Comparison of ENCODE assay signal across 35 cellular contexts in the genomic region with DNA sequence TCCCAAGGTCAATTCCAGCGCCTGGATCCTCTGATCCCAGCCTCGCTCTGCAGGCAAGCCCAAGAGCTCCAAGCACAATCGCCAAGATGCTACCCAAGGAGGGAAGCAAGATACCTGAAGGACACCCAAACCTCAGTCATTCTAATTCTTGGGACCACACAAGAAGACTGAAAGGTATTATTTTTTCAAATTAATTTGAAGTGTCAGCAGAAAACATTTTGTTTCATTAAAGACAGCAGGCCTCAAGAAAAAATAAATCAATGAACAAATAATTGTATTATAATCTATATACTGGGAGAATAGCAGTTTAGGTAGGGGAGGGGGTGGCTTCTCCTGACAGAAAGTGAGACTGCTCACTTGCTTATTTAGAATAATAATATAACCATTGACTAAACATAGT.
DNase-seq lines count a peak whose midpoint lies in the region; ATAC-seq, FAIRE-seq and TF ChIP-seq lines count a peak whose summit lies in the region.
"Had no signal": no experiment of that assay in that cellular context is flagged by ENCODE, and none has a peak within 500 bp of the region (broad histone marks: within the 10 kb centered on the region; RNA-seq: fewer than 3 reads in every experiment).

No MANE protein-coding gene starts in this region.

- H4K91ac ChIP-seq in IMR-90 (ENCODE audit: insufficient read depth, low read depth, low read length): no peak overlapping the region

- H3K23ac ChIP-seq in IMR-90 (ENCODE audit: low read depth, low read length): no peak overlapping the region

- dilution Hi-C loops in IMR-90 (cut with HindIII; ENCODE audit: low sequenced_read_pairs, unreplicated experiment): no loop called here

- FAIRE-seq in HepG2 (lab: Jason Lieb, UNC): no peak
- no peak for FAIRE-seq in A549 (lab: Jason Lieb, UNC)
- FAIRE-seq in K562 (lab: Jason Lieb, UNC): no peak
- FAIRE-seq: A204.1, D721Med, G401.6 had no signal

- in situ Hi-C loops in HepG2 (cut with HindIII; ENCODE audit: extremely low pct_ligation_motif_present, low pct_unique_long_range_greater_than_20kb) (no loop called here), IMR-90 (cut with MboI; ENCODE audit: low sequenced_read_pairs) (no loop called here), K562 (cut with MboI) (no loop called here)

- no peak overlapping the region for H2BK20ac ChIP-seq in IMR-90 (ENCODE audit: low read depth, low read length)

- no peak overlapping the region for H3K27ac ChIP-seq in HepG2 (ENCODE audit: extremely low read length, insufficient read depth, low read length)
- H3K27ac ChIP-seq in right lobe of liver: no peak overlapping the region
- H3K27ac ChIP-seq in A549: no peak overlapping the region
- H3K27ac ChIP-seq in IMR-90 (ENCODE audit: insufficient read depth, low read length): no peak overlapping the region
- H3K27ac ChIP-seq in K562 (ENCODE audit: extremely low read depth, low read depth, low read length): no peak overlapping the region
- no peak overlapping the region for H3K27ac ChIP-seq in left lung
- H3K27ac ChIP-seq in CD8-positive, alpha-beta memory T cell (ENCODE audit: low read depth, low read length): no peak overlapping the region
- H3K27ac ChIP-seq: 22Rv1; BLaER1; BLaER1 treated with 17β-estradiol and CSF1 and Interleukin-3, amounts not matched to agents 10 nM and 100 nM; C4-2B had no signal

- CTCF ChIA-PET in HepG2 (lab: Yijun Ruan, JAX; ENCODE audit: low intra/inter-chr PET ratio, low total read pairs) (no interaction called here), A549 (lab: Yijun Ruan, JAX) (no interaction called here), IMR-90 (lab: Yijun Ruan, JAX) (no interaction called here), K562 (lab: Yijun Ruan, JAX; ENCODE audit: low intra/inter-chr PET ratio) (no interaction called here), Calu3 (lab: Charles Lee) (interaction anchor here (0.7 kb wide), 1 partner anchor 13 kb away, joined by 5 read pairs; no protein-coding TSS in a partner anchor)
- CTCF ChIA-PET in CD8-positive, alpha-beta memory T cell (lab: Charles Lee): interaction anchor here (1.5 kb wide), 1 partner anchor 9 kb away, joined by 3 read pairs; no protein-coding TSS in a partner anchor

- TF ChIP-seq POLR2A in HepG2 (IDR thresholded peaks at IDR 0.05; ENCODE audit: insufficient read depth in 1 of 2, low read depth in 2 of 2, low read length in 2 of 2) (no peak), right lobe of liver (IDR thresholded peaks at IDR 0.05) (no peak), A549 (IDR thresholded peaks at IDR 0.05; ENCODE audit: low read length) (no peak), IMR-90 (IDR thresholded peaks at IDR 0.05; ENCODE audit: low read depth, low read length) (no peak), K562 (conservative IDR thresholded peaks at IDR 0.05) (no peak)

- H3K36me3 Mint-ChIP-seq in Calu3 (ENCODE audit: insufficient read depth, unreplicated experiment): no peaks in the 10 kb centered on the region
- peaks cover 4 to 28% (median 8%) of the 10 kb centered on the region in 3 donors for H3K36me3 Mint-ChIP-seq in CD8-positive, alpha-beta memory T cell
- H3K36me3 Mint-ChIP-seq: CD14-positive monocyte; CD4-positive, CD25-positive, alpha-beta regulatory T cell had no signal

- no peaks in the 10 kb centered on the region for H3K36me3 ChIP-seq in HepG2 (replicated peaks in 1 of 2; ENCODE audit: control insufficient read depth in 1 of 2, insufficient read depth in 2 of 2, low read length in 2 of 2)
- no peaks in the 10 kb centered on the region for H3K36me3 ChIP-seq in right lobe of liver
- no peaks in the 10 kb centered on the region for H3K36me3 ChIP-seq in IMR-90 (ENCODE audit: control insufficient read depth, insufficient read depth, low read length)
- no peaks in the 10 kb centered on the region for H3K36me3 ChIP-seq in K562 (ENCODE audit: control insufficient read depth, insufficient read depth, low read length)
- H3K36me3 ChIP-seq in left lung: no peaks in the 10 kb centered on the region
- no peaks in the 10 kb centered on the region for H3K36me3 ChIP-seq in CD8-positive, alpha-beta memory T cell (ENCODE audit: insufficient read depth, low read length)
- H3K36me3 ChIP-seq: BE2C; BLaER1; BLaER1 treated with 17β-estradiol and CSF1 and Interleukin-3, amounts not matched to agents 10 nM and 100 nM had no signal

- 77% methylated on average over 3 of the region's 3 CpGs for WGBS in HepG2 (ENCODE audit: low lambda C conversion rate)
- WGBS in right lobe of liver (ENCODE audit: insufficient coverage, low coverage, low lambda C conversion rate, missing lambda C conversion rate): no CpG with 5 or more reads among the region's 3 CpGs
- 86% methylated on average over 3 of the region's 3 CpGs for WGBS in A549 (ENCODE audit: missing lambda C conversion rate)
- no CpG with 5 or more reads among the region's 3 CpGs for WGBS in IMR-90 (ENCODE audit: extremely low coverage in 2 of 2, insufficient read length in 1 of 2), 2 experiments
- WGBS in K562 (ENCODE audit: insufficient coverage, low coverage, missing lambda C conversion rate): 0% methylated on average over 3 of the region's 3 CpGs

- H2BK5ac ChIP-seq in IMR-90 (ENCODE audit: low read depth, low read length, poor library complexity, severe bottlenecking): no peak overlapping the region

- no peak for TF ChIP-seq RAD21 in HepG2 (CRISPR knock-in tag; IDR thresholded peaks at IDR 0.05)
- TF ChIP-seq RAD21 in A549 (conservative IDR thresholded peaks at IDR 0.05 in 1 of 2, IDR thresholded peaks at IDR 0.05 in 1 of 2): no peak
- no peak for TF ChIP-seq RAD21 in IMR-90 (IDR thresholded peaks at IDR 0.05; ENCODE audit: low read length)
- TF ChIP-seq RAD21 in K562 (CRISPR knock-in tag; conservative IDR thresholded peaks at IDR 0.05 in 1 of 2, IDR thresholded peaks at IDR 0.05 in 1 of 2): no peak

- H3K4me1 Mint-ChIP-seq in Calu3 (ENCODE audit: low read depth, unreplicated experiment): no peaks in the 10 kb centered on the region
- no peaks in the 10 kb centered on the region for H3K4me1 Mint-ChIP-seq in CD8-positive, alpha-beta memory T cell
- H3K4me1 Mint-ChIP-seq: B cell; CD4-positive, alpha-beta memory T cell; CD4-positive, CD25-positive, alpha-beta regulatory T cell had no signal

- no peaks in the 10 kb centered on the region for H3K79me2 ChIP-seq in HepG2 (ENCODE audit: insufficient read depth, low read length)
- no peaks in the 10 kb centered on the region for H3K79me2 ChIP-seq in K562 (ENCODE audit: control insufficient read depth, insufficient read depth, low read length)

- H3K4me1 ChIP-seq in HepG2 (ENCODE audit: insufficient read depth, low read length) (no peaks in the 10 kb centered on the region), right lobe of liver (no peaks in the 10 kb centered on the region), A549 (no peaks in the 10 kb centered on the region), IMR-90 (ENCODE audit: control insufficient read depth, insufficient read depth, low read length) (0 out of 2 replicates have a peak, but pooled peaks cover 3% of the 10 kb centered on the region), K562 (replicated peaks in 1 of 2; ENCODE audit: control insufficient read depth in 2 of 2, insufficient read depth in 2 of 2, low read length in 2 of 2) (no peaks in the 10 kb centered on the region), left lung (no peaks in the 10 kb centered on the region)
- H3K4me1 ChIP-seq in CD8-positive, alpha-beta memory T cell (ENCODE audit: insufficient read depth, low read length): no peaks in the 10 kb centered on the region
- H3K4me1 ChIP-seq: BE2C, BLaER1, Caco-2 had no signal

- no peak overlapping the region for H3K18ac ChIP-seq in IMR-90 (ENCODE audit: low read depth, low read length)

- DNase-seq in HepG2 (ENCODE audit: low spot score): no peak
- no peak for DNase-seq in right lobe of liver
- no peak for DNase-seq in A549 (ENCODE audit: low read depth in 1 of 2, low spot score in 1 of 2)
- no peak for DNase-seq in IMR-90
- DNase-seq in K562 (ENCODE audit: extremely low read depth in 1 of 4, low spot score in 3 of 4): no peak
- no peak for DNase-seq in left lung
- DNase-seq in Calu3: no peak
- no peak for DNase-seq in CD8-positive, alpha-beta memory T cell
- DNase-seq: 8988T; ACHN; AML-193; BE2C; C1 segment of cervical spinal cord; Caco-2; CD4-positive, alpha-beta memory T cell; CD4-positive, alpha-beta T cell; CD4-positive, CD25-positive, alpha-beta regulatory T cell; CD8-positive, alpha-beta T cell; COR-L47; DMS 273 treated with DMSO at 0.1 percent for 48 hours; DMS153; DMS53; DMS79; DMS79 treated with DMSO at 0.1 percent for 48 hours; DND-41; EL had no signal

- H3K79me1 ChIP-seq in IMR-90 (ENCODE audit: low read depth in 1 of 2, low read length in 2 of 2): no peaks in the 10 kb centered on the region

- H4K20me1 ChIP-seq in HepG2 (ENCODE audit: insufficient read depth, low read length): no peaks in the 10 kb centered on the region
- H4K20me1 ChIP-seq in IMR-90 (ENCODE audit: insufficient read depth, low read length): no peaks in the 10 kb centered on the region
- no peaks in the 10 kb centered on the region for H4K20me1 ChIP-seq in K562 (replicated peaks; ENCODE audit: control insufficient read depth, insufficient read depth, low read length)
- H4K20me1 ChIP-seq: BLaER1; BLaER1 treated with 17β-estradiol and CSF1 and Interleukin-3, amounts not matched to agents 10 nM and 100 nM had no signal

- H3K4me2 ChIP-seq in HepG2 (ENCODE audit: low read depth, low read length) (no peak overlapping the region), A549 (no peak overlapping the region), IMR-90 (ENCODE audit: low read depth, low read length) (no peak overlapping the region), K562 (ENCODE audit: insufficient read depth, low read length) (no peak overlapping the region)
- H3K4me2 ChIP-seq: BLaER1; BLaER1 treated with 17β-estradiol and CSF1 and Interleukin-3, amounts not matched to agents 10 nM and 100 nM had no signal

- H2AFZ ChIP-seq in HepG2 (ENCODE audit: low read length) (no peak overlapping the region), IMR-90 (replicated peaks; ENCODE audit: low read length, poor library complexity) (no peak overlapping the region), K562 (ENCODE audit: low read depth, low read length) (no peak overlapping the region)

- BruUV-seq in HepG2 (replicated peaks; lab: Mats Ljungman, UMichigan) (no TSS peak), IMR-90 (replicated peaks; lab: Mats Ljungman, UMichigan) (no TSS peak), K562 (replicated peaks; lab: Mats Ljungman, UMichigan) (no TSS peak), Calu3 (replicated peaks; lab: Mats Ljungman, UMichigan) (no TSS peak)

- intact Hi-C loops in HepG2 (cut with micrococcal nuclease; ENCODE audit: unreplicated experiment): no loop called here
- intact Hi-C loops in right lobe of liver (cut with DNase I): no loop called here
- intact Hi-C loops in IMR-90 (cut with micrococcal nuclease): no loop called here
- intact Hi-C loops in K562 (cut with micrococcal nuclease): no loop called here
- intact Hi-C loops in left lung (cut with DNase I): no loop called here
- intact Hi-C loops in Calu3 (cut with micrococcal nuclease; ENCODE audit: unreplicated experiment): no loop called here

- H3K9me3 Mint-ChIP-seq in Calu3 (ENCODE audit: low read depth, unreplicated experiment): peaks cover 5% of the 10 kb centered on the region
- no peaks in the 10 kb centered on the region for H3K9me3 Mint-ChIP-seq in CD8-positive, alpha-beta memory T cell
- H3K9me3 Mint-ChIP-seq: CD4-positive, alpha-beta T cell; CD8-positive, alpha-beta T cell had no signal

- TF ChIP-seq EP300 in HepG2 (IDR thresholded peaks at IDR 0.05; ENCODE audit: low read depth in 2 of 2, low read length in 2 of 2): no peak
- no peak for TF ChIP-seq EP300 in HepG2 (CRISPR knock-in tag; IDR thresholded peaks at IDR 0.05; ENCODE audit: borderline replicate concordance)
- TF ChIP-seq EP300 in A549 (IDR thresholded peaks at IDR 0.05): no peak
- TF ChIP-seq EP300 in K562 (IDR thresholded peaks at IDR 0.05; ENCODE audit: low read length): no peak

- H3K9me1 ChIP-seq in IMR-90 (ENCODE audit: insufficient read depth, low read length) (no peaks in the 10 kb centered on the region), K562 (ENCODE audit: control insufficient read depth, insufficient read depth, low read length) (no peaks in the 10 kb centered on the region)

- H2AK5ac ChIP-seq in IMR-90 (ENCODE audit: low read depth, low read length): no peak overlapping the region

- H2AK9ac ChIP-seq in IMR-90 (replicated peaks; ENCODE audit: low read depth, low read length, poor library complexity): no peak overlapping the region

- H3K4ac ChIP-seq in IMR-90 (ENCODE audit: low read depth, low read length): no peak overlapping the region

- H3K9me3 ChIP-seq in HepG2 (ENCODE audit: low read length) (no peaks in the 10 kb centered on the region), right lobe of liver (no peaks in the 10 kb centered on the region), A549 (no peaks in the 10 kb centered on the region), IMR-90 (ENCODE audit: control insufficient read depth, insufficient read depth, low read length) (no peaks in the 10 kb centered on the region), K562 (replicated peaks; ENCODE audit: control insufficient read depth, insufficient read depth, low read depth, low read length) (no peaks in the 10 kb centered on the region), left lung (no peaks in the 10 kb centered on the region)
- H3K9me3 ChIP-seq in CD8-positive, alpha-beta memory T cell (ENCODE audit: low read length): no peaks in the 10 kb centered on the region
- H3K9me3 ChIP-seq: BE2C; BLaER1; BLaER1 treated with 17β-estradiol and CSF1 and Interleukin-3, amounts not matched to agents 10 nM and 100 nM; Caco-2 had no signal

- no peak for ATAC-seq in HepG2
- no peak for ATAC-seq in right lobe of liver
- no peak for ATAC-seq in A549
- no peak for ATAC-seq in IMR-90 (ENCODE audit: low read depth)
- no peak for ATAC-seq in K562
- no peak for ATAC-seq in left lung
- ATAC-seq: CD8-positive, alpha-beta T cell had no signal

- H3K56ac ChIP-seq in IMR-90 (ENCODE audit: extremely low read depth, insufficient read depth, low read length): no peak overlapping the region

- H2BK120ac ChIP-seq in IMR-90 (ENCODE audit: low read depth, low read length): no peak overlapping the region

- H4K5ac ChIP-seq in IMR-90 (ENCODE audit: low read depth, low read length): no peak overlapping the region

- H2BK15ac ChIP-seq in IMR-90 (ENCODE audit: low read depth, low read length): no peak overlapping the region

- no peaks in the 10 kb centered on the region for H3K27me3 ChIP-seq in HepG2 (ENCODE audit: control insufficient read depth in 1 of 2, insufficient read depth in 2 of 2, low read length in 2 of 2)
- no peaks in the 10 kb centered on the region for H3K27me3 ChIP-seq in right lobe of liver
- no peaks in the 10 kb centered on the region for H3K27me3 ChIP-seq in IMR-90 (ENCODE audit: control insufficient read depth, insufficient read depth, low read length)
- H3K27me3 ChIP-seq in K562 (ENCODE audit: control insufficient read depth in 2 of 2, insufficient read depth in 2 of 2, low read length in 2 of 2): peaks cover 2 to 14% of the 10 kb centered on the region in 2 experiments; a peak in 1 of 5 replicates
- no peaks in the 10 kb centered on the region for H3K27me3 ChIP-seq in left lung
- H3K27me3 ChIP-seq in CD8-positive, alpha-beta memory T cell (ENCODE audit: insufficient read depth, low read length, poor library complexity, severe bottlenecking): no peaks in the 10 kb centered on the region
- H3K27me3 ChIP-seq: BE2C; BLaER1; BLaER1 treated with 17β-estradiol and CSF1 and Interleukin-3, amounts not matched to agents 10 nM and 100 nM had no signal

- H3K27ac Mint-ChIP-seq in Calu3 (ENCODE audit: unreplicated experiment): no peak overlapping the region
- no peak overlapping the region for H3K27ac Mint-ChIP-seq in CD8-positive, alpha-beta memory T cell
- H3K27ac Mint-ChIP-seq: B cell; CD14-positive monocyte; CD4-positive, alpha-beta memory T cell; CD4-positive, alpha-beta T cell; CD4-positive, CD25-positive, alpha-beta regulatory T cell; CD8-positive, alpha-beta T cell had no signal

- H3K27me3 Mint-ChIP-seq in Calu3 (ENCODE audit: unreplicated experiment): no peaks in the 10 kb centered on the region
- peaks cover 0 to 2% of the 10 kb centered on the region in 2 donors for H3K27me3 Mint-ChIP-seq in CD8-positive, alpha-beta memory T cell
- H3K27me3 Mint-ChIP-seq: B cell; CD4-positive, alpha-beta memory T cell; CD4-positive, alpha-beta T cell had no signal

- no peak overlapping the region for H3K14ac ChIP-seq in IMR-90 (replicated peaks; ENCODE audit: low read depth, low read length)

- H3K4me3 ChIP-seq in HepG2 (replicated peaks in 1 of 3; ENCODE audit: insufficient read depth in 1 of 3, low read depth in 2 of 3, low read length in 3 of 3) (no peak overlapping the region), right lobe of liver (no peak overlapping the region), A549 (no peak overlapping the region), IMR-90 (ENCODE audit: insufficient read depth, low read depth, low read length) (no peak overlapping the region), K562 (no peak overlapping the region), left lung (no peak overlapping the region)
- no peak overlapping the region for H3K4me3 ChIP-seq in CD8-positive, alpha-beta memory T cell (ENCODE audit: low read length)
- H3K4me3 ChIP-seq: BLaER1; BLaER1 treated with 17β-estradiol and CSF1 and Interleukin-3, amounts not matched to agents 10 nM and 100 nM had no signal

- POLR2A ChIA-PET in HepG2 (lab: Yijun Ruan, JAX): no interaction called here
- POLR2A ChIA-PET in A549 (lab: Yijun Ruan, JAX): no interaction called here
- POLR2A ChIA-PET in IMR-90 (lab: Charles Lee; ENCODE audit: unreplicated experiment): no interaction called here
- POLR2A ChIA-PET in K562 (lab: Yijun Ruan, JAX): no interaction called here
- POLR2A ChIA-PET in CD8-positive, alpha-beta memory T cell (lab: Charles Lee): no interaction called here

- no peak overlapping the region for H3K4me3 Mint-ChIP-seq in Calu3 (ENCODE audit: low read depth, unreplicated experiment)
- no peak overlapping the region for H3K4me3 Mint-ChIP-seq in CD8-positive, alpha-beta memory T cell
- H3K4me3 Mint-ChIP-seq: B cell; CD14-positive monocyte; CD4-positive, alpha-beta memory T cell; CD4-positive, alpha-beta T cell; CD4-positive, CD25-positive, alpha-beta regulatory T cell; CD8-positive, alpha-beta T cell had no signal

- TF ChIP-seq CTCF in HepG2 (CRISPR knock-in tag; IDR thresholded peaks at IDR 0.05) (no peak), right lobe of liver (IDR thresholded peaks at IDR 0.05) (no peak), A549 (IDR thresholded peaks at IDR 0.05) (no peak), IMR-90 (conservative IDR thresholded peaks at IDR 0.05; ENCODE audit: low read depth, low read length) (no peak), K562 (IDR thresholded peaks at IDR 0.05 in 2 of 3, conservative IDR thresholded peaks at IDR 0.05 in 1 of 3; ENCODE audit: insufficient read depth in 2 of 3, low read depth in 1 of 3, low read length in 3 of 3) (no peak), left lung (IDR thresholded peaks at IDR 0.05) (no peak), Calu3 (IDR thresholded peaks at IDR 0.05; ENCODE audit: unreplicated experiment) (no peak)

- H3K9ac ChIP-seq in HepG2 (ENCODE audit: insufficient read depth, low read depth, low read length): no peak overlapping the region
- no peak overlapping the region for H3K9ac ChIP-seq in IMR-90 (ENCODE audit: low read depth, low read length)
- no peak overlapping the region for H3K9ac ChIP-seq in K562 (ENCODE audit: insufficient read depth in 1 of 2, low read depth in 2 of 2, low read length in 2 of 2)
- H3K9ac ChIP-seq: BLaER1; BLaER1 treated with 17β-estradiol and CSF1 and Interleukin-3, amounts not matched to agents 10 nM and 100 nM had no signal

- no peak overlapping the region for H4K8ac ChIP-seq in IMR-90 (ENCODE audit: low read depth in 2 of 2, low read length in 2 of 2)

Comparison
In these comparisons a context has a peak if more than half of its experiments do, and no peak if none do; other contexts are left out.
1. CTCF ChIA-PET loops: an anchor here in Calu3 (0.7 kb wide) and CD8-positive, alpha-beta memory T cell (1.5 kb wide); none called in HepG2, A549, IMR-90 and K562.
2. Of the 241 proteins assayed by ChIP-seq in both HepG2 and K562: peak only in HepG2: none; only in K562: MAFG; in both: MAFF and MAFK; in neither: 238.